ENCODE assay signal across 24 cellular contexts in the genomic region with DNA sequence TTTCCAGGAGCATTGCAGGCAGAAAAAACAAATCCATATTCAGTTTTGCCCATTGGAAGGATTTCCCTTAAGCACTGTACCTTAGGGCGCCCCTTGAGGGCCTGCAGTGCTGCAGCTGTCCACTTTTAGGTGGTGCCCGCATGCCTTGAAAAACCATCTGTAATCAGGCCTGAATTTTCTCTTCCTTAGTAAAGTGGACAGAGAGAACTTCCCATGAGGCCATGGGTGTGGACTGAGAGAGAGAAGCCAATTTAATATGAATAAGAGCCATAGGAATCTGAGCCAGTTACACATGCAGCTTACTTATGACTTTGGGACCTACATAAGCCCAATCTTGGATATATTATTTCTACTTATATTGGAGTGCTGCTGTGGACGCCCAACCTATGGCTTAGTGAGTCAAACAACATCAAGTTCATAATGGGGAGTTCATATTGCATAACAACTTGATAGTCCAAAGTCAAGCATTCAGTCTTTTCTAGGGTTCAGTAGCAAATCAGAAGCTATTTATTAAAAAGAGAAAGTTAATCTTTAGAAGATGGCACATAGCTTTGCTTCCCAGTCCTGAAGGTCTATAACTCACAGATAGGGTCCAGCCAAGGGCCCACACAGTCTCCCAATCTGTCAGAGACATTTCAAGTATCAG.
"Had no signal": no experiment of that assay in that cellular context is flagged by ENCODE, and none has a peak within 500 bp of the region (broad histone marks: within the 10 kb centered on the region; RNA-seq: fewer than 3 reads in every experiment).

No MANE protein-coding gene starts in this region.

- H3K27me3 ChIP-seq: ascending aorta, breast epithelium, tibial artery had no signal

- H3K4me3 Mint-ChIP-seq: activated B cell treated with CpG ODN at 0.5 μM for 24 hours; activated CD4-positive, alpha-beta memory T cell treated with anti-CD3 and anti-CD28 coated beads, Interleukin-2, amount 10 ng/mL, durations not matched to agents 7 days and 5 days; activated CD8-positive, alpha-beta memory T cell treated with anti-CD3 and anti-CD28 coated beads, Interleukin-2, amount 10 ng/mL, durations not matched to agents 7 days and 5 days; activated naive CD4-positive, alpha-beta T cell treated with anti-CD3 and anti-CD28 coated beads, Interleukin-2, amount 10 ng/mL, durations not matched to agents 7 days and 5 days; activated naive CD8-positive, alpha-beta T cell treated with anti-CD3 and anti-CD28 coated beads, Interleukin-2, amount 50 U/mL, for 24 hours; activated T-cell treated with anti-CD3 and anti-CD28 coated beads, Interleukin-2, amount 50 U/mL, for 24 hours; T-cell had no signal

- H3K36me3 Mint-ChIP-seq: activated naive CD4-positive, alpha-beta T cell treated with anti-CD3 and anti-CD28 coated beads, Interleukin-2, amount 10 ng/mL, durations not matched to agents 7 days and 5 days had no signal

- H3K27me3 Mint-ChIP-seq: activated B cell treated with CpG ODN at 0.5 μM for 24 hours; activated CD8-positive, alpha-beta memory T cell treated with anti-CD3 and anti-CD28 coated beads, Interleukin-2, amount 10 ng/mL, durations not matched to agents 7 days and 5 days; activated naive CD4-positive, alpha-beta T cell treated with anti-CD3 and anti-CD28 coated beads, Interleukin-2, amount 10 ng/mL, durations not matched to agents 7 days and 5 days; activated naive CD8-positive, alpha-beta T cell treated with anti-CD3 and anti-CD28 coated beads, Interleukin-2, amount 50 U/mL, for 24 hours; activated T-cell treated with anti-CD3 and anti-CD28 coated beads, Interleukin-2, amount 50 U/mL, for 24 hours; T-cell had no signal

- H3K4me1 ChIP-seq: ascending aorta, breast epithelium, tibial artery had no signal

- DNase-seq: activated B cell treated with CpG ODN at 0.5 μM for 24 hours; activated CD4-positive, alpha-beta memory T cell treated with anti-CD3 and anti-CD28 coated beads, Interleukin-2, amount 10 ng/mL, durations not matched to agents 7 days and 5 days; activated CD4-positive, alpha-beta T cell treated with anti-CD3 and anti-CD28 coated beads for 48 hours; activated CD8-positive, alpha-beta memory T cell treated with anti-CD3 and anti-CD28 coated beads, Interleukin-2, amount 10 ng/mL, durations not matched to agents 7 days and 5 days; activated effector memory CD4-positive, alpha-beta T cell treated with Interleukin-2 at 50 U/mL for 16 hours; activated naive CD4-positive, alpha-beta T cell treated with anti-CD3 and anti-CD28 coated beads, Interleukin-2, amount 10 ng/mL, durations not matched to agents 7 days and 5 days; activated naive CD8-positive, alpha-beta T cell treated with anti-CD3 and anti-CD28 coated beads, Interleukin-2, amount 50 U/mL, for 24 hours; activated T-cell treated with anti-CD3 and anti-CD28 coated beads, Interleukin-2, amount 50 U/mL, for 24 hours; cerebellar nuclear complex; cortex of kidney; effector CD4-positive, alpha-beta T cell; left cardiac atrium; mammary epithelial cell; occipital lobe; retina; stimulated activated CD4-positive, alpha-beta T cell treated with anti-CD3 and anti-CD28 coated beads, Interleukin-2, amount 100 ng/mL, for 24 hours; stimulated activated naive CD8-positive, alpha-beta T cell treated with anti-CD3 and anti-CD28 coated beads, Interleukin-15, Interleukin-2, amounts not matched to agents 100 U/mL and 50 U/mL, for 24 hours; substantia nigra; T-cell; T-helper 9 cell; tibial artery had no signal

- H3K4me3 ChIP-seq: ascending aorta, breast epithelium, tibial artery had no signal

- H3K9me3 ChIP-seq: ascending aorta, tibial artery had no signal

- H3K27ac ChIP-seq: ascending aorta, breast epithelium, tibial artery had no signal

- H3K4me1 Mint-ChIP-seq: activated CD4-positive, alpha-beta memory T cell treated with anti-CD3 and anti-CD28 coated beads, Interleukin-2, amount 10 ng/mL, durations not matched to agents 7 days and 5 days; activated CD8-positive, alpha-beta memory T cell treated with anti-CD3 and anti-CD28 coated beads, Interleukin-2, amount 10 ng/mL, durations not matched to agents 7 days and 5 days; activated naive CD4-positive, alpha-beta T cell treated with anti-CD3 and anti-CD28 coated beads, Interleukin-2, amount 10 ng/mL, durations not matched to agents 7 days and 5 days; T-cell had no signal

- H3K27ac Mint-ChIP-seq: activated CD4-positive, alpha-beta memory T cell treated with anti-CD3 and anti-CD28 coated beads, Interleukin-2, amount 10 ng/mL, durations not matched to agents 7 days and 5 days; activated CD8-positive, alpha-beta memory T cell treated with anti-CD3 and anti-CD28 coated beads, Interleukin-2, amount 10 ng/mL, durations not matched to agents 7 days and 5 days; activated naive CD4-positive, alpha-beta T cell treated with anti-CD3 and anti-CD28 coated beads, Interleukin-2, amount 10 ng/mL, durations not matched to agents 7 days and 5 days; activated naive CD8-positive, alpha-beta T cell treated with anti-CD3 and anti-CD28 coated beads, Interleukin-2, amount 50 U/mL, for 24 hours; activated T-cell treated with anti-CD3 and anti-CD28 coated beads, Interleukin-2, amount 50 U/mL, for 24 hours; T-cell had no signal

- ATAC-seq: activated CD8-positive, alpha-beta memory T cell treated with anti-CD3 and anti-CD28 coated beads, Interleukin-2, amount 10 ng/mL, durations not matched to agents 7 days and 5 days; activated naive CD8-positive, alpha-beta T cell treated with anti-CD3 and anti-CD28 coated beads, Interleukin-2, amount 50 U/mL, for 24 hours; esophagus mucosa; left cardiac atrium; stimulated activated naive CD8-positive, alpha-beta T cell treated with anti-CD3 and anti-CD28 coated beads, Interleukin-15, Interleukin-2, amounts not matched to agents 100 U/mL and 50 U/mL, for 24 hours; T-cell had no signal

- H3K36me3 ChIP-seq: ascending aorta, breast epithelium, tibial artery had no signal
